12 cellular contexts compared by ENCODE assay signal in the genomic region with DNA sequence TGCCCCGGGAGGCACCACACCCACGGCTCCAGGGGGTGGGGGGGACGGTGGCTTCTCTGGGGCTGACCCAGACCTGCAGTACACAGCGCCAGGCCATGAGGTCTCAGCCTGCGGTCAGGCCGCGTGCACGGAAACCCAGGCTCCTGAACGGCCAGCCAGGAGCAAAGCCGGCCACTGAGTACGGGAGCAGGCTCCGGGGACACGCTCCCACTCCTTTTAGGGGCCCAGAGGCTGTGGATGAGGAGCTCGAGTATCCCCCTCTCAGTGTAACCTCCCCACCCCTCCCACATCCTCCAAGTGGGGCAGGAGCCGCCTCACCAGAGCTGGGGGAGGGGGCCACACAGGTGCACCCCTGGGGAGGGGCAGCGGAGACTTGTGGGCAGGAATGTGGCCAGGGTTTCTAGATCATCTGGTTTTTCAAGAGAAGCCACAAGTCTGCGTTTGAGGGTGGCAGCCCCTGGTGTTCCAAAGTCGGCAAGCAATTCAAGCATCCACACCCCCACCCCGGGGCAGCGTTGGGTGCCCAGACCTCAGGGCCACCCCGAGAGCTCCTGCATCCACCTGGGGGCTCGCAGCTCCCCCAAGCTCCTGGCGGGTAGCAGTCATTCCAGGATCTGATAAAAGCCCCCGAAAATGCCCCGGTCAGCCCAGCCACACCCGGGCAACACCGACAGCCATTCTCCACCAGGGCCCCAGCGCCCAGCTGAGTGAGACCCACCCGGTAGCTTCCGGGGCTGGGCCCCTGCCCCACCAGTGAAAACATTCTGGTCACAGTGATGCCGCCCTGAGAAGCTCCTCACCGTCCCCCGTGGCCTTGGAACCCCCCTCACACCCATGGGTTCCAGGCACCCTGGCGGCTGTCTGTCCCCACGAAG. TPM values are rescaled to one million over a fixed set of nuclear protein-coding genes. Genes with fewer than 3 reads are reported as not detected.
DNase-seq lines count a peak whose midpoint lies in the region; ATAC-seq and TF ChIP-seq lines count a peak whose summit lies in the region.
"Had no signal": no experiment of that assay in that cellular context is flagged by ENCODE, and none has a peak within 500 bp of the region (broad histone marks: within the 10 kb centered on the region; RNA-seq: fewer than 3 reads in every experiment).

No MANE protein-coding gene starts in this region.

- no peaks in the 10 kb centered on the region for H3K9me3 Mint-ChIP-seq in neural crest cell

- H3K4me1 Mint-ChIP-seq in neural crest cell: peaks cover 34% of the 10 kb centered on the region

- no peak for TF ChIP-seq POLR2A in uterus (IDR thresholded peaks at IDR 0.05)

- no peaks in the 10 kb centered on the region for H3K9me3 ChIP-seq in uterus
- H3K9me3 ChIP-seq: thoracic aorta had no signal

- no peak overlapping the region for H3K27ac Mint-ChIP-seq in neural crest cell (ENCODE audit: unreplicated experiment)
- H3K27ac Mint-ChIP-seq: activated naive CD8-positive, alpha-beta T cell had no signal

- H3K4me3 ChIP-seq in uterus: peak overlapping the region; percentile 34 to 45
- H3K4me3 ChIP-seq: thoracic aorta had no signal

- no peaks in the 10 kb centered on the region for H3K27me3 ChIP-seq in uterus

- no peak overlapping the region for H3K4me3 Mint-ChIP-seq in neural crest cell
- H3K4me3 Mint-ChIP-seq: activated naive CD8-positive, alpha-beta T cell had no signal

- H3K36me3 Mint-ChIP-seq in neural crest cell (ENCODE audit: low read depth): peaks cover 7% of the 10 kb centered on the region

- ATAC-seq in esophagus mucosa (peak; percentile 14), GM18907 (IDR thresholded peaks at IDR 0.05; ENCODE audit: unreplicated experiment) (no peak)

- peak; percentile 22 for TF ChIP-seq CTCF in neural crest cell (conservative IDR thresholded peaks at IDR 0.05)
- no peak for TF ChIP-seq CTCF in uterus (IDR thresholded peaks at IDR 0.05)

- H3K36me3 ChIP-seq in uterus: no peaks in the 10 kb centered on the region

- H3K27me3 Mint-ChIP-seq in neural crest cell (ENCODE audit: low read depth): no peaks in the 10 kb centered on the region
- H3K27me3 Mint-ChIP-seq: activated naive CD8-positive, alpha-beta T cell had no signal

- peak; percentile 10 for DNase-seq in activated naive CD4-positive, alpha-beta T cell treated with anti-CD3 and anti-CD28 coated beads, Interleukin-2, amount 50 U/mL, for 16 hours
- DNase-seq in activated naive CD4-positive, alpha-beta T cell (lab: John Stamatoyannopoulos, UW): no peak
- DNase-seq in neural crest cell (ENCODE audit: low read depth, low spot score): no peak
- DNase-seq in uterus: no peak
- no peak for DNase-seq in stimulated activated naive CD4-positive, alpha-beta T cell (lab: John Stamatoyannopoulos, UW)
- no peak for DNase-seq in activated CD8-positive, alpha-beta memory T cell treated with anti-CD3 and anti-CD28 coated beads, Interleukin-2, amount 50 U/mL, for 4 hours
- DNase-seq: activated CD4-positive, alpha-beta T cell treated with anti-CD3 and anti-CD28 coated beads, Interleukin-2, amount 50 U/mL, for 48 hours; NCI-H510A treated with DMSO at 0.1 percent for 48 hours had no signal

- H3K4me1 ChIP-seq in uterus: peaks cover 0 to 26% of the 10 kb centered on the region in 2 donors

- intact Hi-C loops in uterus (cut with DNase I; ENCODE audit: low total_unique reads): no loop called here

- H3K27ac ChIP-seq in uterus: peak overlapping the region; percentile 88 to 89
- H3K27ac ChIP-seq: thoracic aorta had no signal

RNA-seq across cellular contexts. Expression of a gene that starts 6.1 kb away (rescaled TPM):
- total RNA-seq in esophagus mucosa (67.5 TPM), neural crest cell (28.0 and 32.5 TPM in 2 replicates), uterus (100 to 1,000 TPM in 1 of 4 donors, 10 to 100 TPM in 1, 1 to 10 TPM in 2; 4.4 to 107 (median 10.7) TPM)

RNA-seq across cellular contexts. Expression of a gene that starts 37.7 kb away (rescaled TPM):
- 35.0 TPM for total RNA-seq in esophagus mucosa
- 55.8 and 60.2 TPM in 2 replicates for total RNA-seq in neural crest cell
- total RNA-seq in uterus: 10 to 100 TPM; 17.4 to 62.8 (median 43.3) TPM
